8 cellular contexts compared by ENCODE assay signal in genomic region chr2:20050712-20051517, GRCh38. TPM values are rescaled to one million over a fixed set of nuclear protein-coding genes. Genes with fewer than 3 reads are reported as not detected.
A peak's percentile ranks its signal among the peaks of the same experiment; 100 is the strongest.
DNase-seq lines count a peak whose midpoint lies in the region; ATAC-seq and TF ChIP-seq lines count a peak whose summit lies in the region.

No MANE protein-coding gene starts in this region.

- no peaks in the 10 kb centered on the region for H3K36me3 Mint-ChIP-seq in activated CD4-positive, alpha-beta T cell treated with anti-CD3 and anti-CD28 coated beads, Interleukin-2, amount 10 ng/mL, durations not matched to agents 7 days and 5 days (ENCODE audit: low read depth)

- H3K9ac ChIP-seq in fibroblast of lung (ENCODE audit: insufficient read depth, low read length) (peak overlapping the region; percentile 99), mucosa of stomach (ENCODE audit: low read length) (peak overlapping the region; percentile 77)

- no peaks in the 10 kb centered on the region for H3K9me3 Mint-ChIP-seq in activated CD4-positive, alpha-beta T cell treated with anti-CD3 and anti-CD28 coated beads, Interleukin-2, amount 10 ng/mL, durations not matched to agents 7 days and 5 days

- ATAC-seq in HG02642 (IDR thresholded peaks at IDR 0.05; ENCODE audit: poor library complexity, unreplicated experiment), result peak; percentile 27

- no peaks in the 10 kb centered on the region for H4K20me1 ChIP-seq in fibroblast of lung (ENCODE audit: control insufficient read depth, extremely low read depth, insufficient read depth, low read length)

- DNase-seq in NCI-H146 treated with DMSO at 0.1 percent for 48 hours (lab: John Stamatoyannopoulos, UW; ENCODE audit: unreplicated experiment) (peak; percentile 7), fibroblast of lung (ENCODE audit: low read depth in 2 of 2) (peak; percentile 55 to 78), ureter (ENCODE audit: low spot score) (peak; percentile 73)
- DNase-seq in activated CD4-positive, alpha-beta T cell treated with anti-CD3 and anti-CD28 coated beads, Interleukin-2, amount 10 ng/mL, durations not matched to agents 7 days and 5 days, result peak; percentile 36

- no peak overlapping the region for H3K4me3 Mint-ChIP-seq in activated CD4-positive, alpha-beta T cell treated with anti-CD3 and anti-CD28 coated beads, Interleukin-2, amount 10 ng/mL, durations not matched to agents 7 days and 5 days

- peaks cover 14% of the 10 kb centered on the region for H3K27me3 Mint-ChIP-seq in activated CD4-positive, alpha-beta T cell treated with anti-CD3 and anti-CD28 coated beads, Interleukin-2, amount 10 ng/mL, durations not matched to agents 7 days and 5 days

- POLR2A ChIA-PET in activated CD4-positive, alpha-beta T cell treated with anti-CD3 and anti-CD28 coated beads, Interleukin-2, amount 10 ng/mL, durations not matched to agents 7 days and 5 days (lab: Charles Lee), result no interaction called here

- H3K9me3 ChIP-seq in fibroblast of lung (ENCODE audit: control insufficient read depth, insufficient read depth, low read depth, low read length) (no peaks in the 10 kb centered on the region), mucosa of stomach (ENCODE audit: control insufficient read depth, low read length) (no peaks in the 10 kb centered on the region)

- H2AFZ ChIP-seq in ACC112 (ENCODE audit: low read length, unreplicated experiment), result peak overlapping the region; percentile 16
- H2AFZ ChIP-seq in fibroblast of lung (ENCODE audit: low read length), result peak overlapping the region; percentile 74

- H3K27ac ChIP-seq in ACC112 (ENCODE audit: low read depth, low read length) (peak overlapping the region; percentile 97), fibroblast of lung (ENCODE audit: insufficient read depth, low read length) (peak overlapping the region; percentile 99)

- H3K4me2 ChIP-seq in fibroblast of lung (ENCODE audit: extremely low read depth, insufficient read depth, low read length), result peak overlapping the region; percentile 81

- H3K4me1 ChIP-seq in ACC112 (ENCODE audit: control insufficient read depth, insufficient read depth, low read length, unreplicated experiment), result peaks cover 16% of the 10 kb centered on the region
- H3K4me1 ChIP-seq in fibroblast of lung (ENCODE audit: control insufficient read depth, extremely low read depth, insufficient read depth, low read length), result peaks cover 3% of the 10 kb centered on the region
- H3K4me1 ChIP-seq in mucosa of stomach (ENCODE audit: control insufficient read depth, insufficient read depth, low read length), result peaks cover 6% of the 10 kb centered on the region

- H3K4me1 Mint-ChIP-seq in activated CD4-positive, alpha-beta T cell treated with anti-CD3 and anti-CD28 coated beads, Interleukin-2, amount 10 ng/mL, durations not matched to agents 7 days and 5 days, result peaks cover 23% of the 10 kb centered on the region

- H3K27me3 ChIP-seq in ACC112 (ENCODE audit: insufficient read depth, low read length) (no peaks in the 10 kb centered on the region), fibroblast of lung (ENCODE audit: control insufficient read depth, insufficient read depth, low read length) (no peaks in the 10 kb centered on the region), mucosa of stomach (ENCODE audit: control insufficient read depth, insufficient read depth, low read length) (no peaks in the 10 kb centered on the region)

- no peak overlapping the region for H3K27ac Mint-ChIP-seq in activated CD4-positive, alpha-beta T cell treated with anti-CD3 and anti-CD28 coated beads, Interleukin-2, amount 10 ng/mL, durations not matched to agents 7 days and 5 days

- CTCF ChIA-PET in activated CD4-positive, alpha-beta T cell treated with anti-CD3 and anti-CD28 coated beads, Interleukin-2, amount 10 ng/mL, durations not matched to agents 7 days and 5 days (lab: Charles Lee), result interaction anchor here (2.0 kb wide), 1 partner anchor 35 kb away, joined by 8 read pairs; no protein-coding TSS in a partner anchor

- H3K36me3 ChIP-seq in ACC112 (ENCODE audit: insufficient read depth, low read length) (no peaks in the 10 kb centered on the region), fibroblast of lung (ENCODE audit: control insufficient read depth, insufficient read depth, low read length) (no peaks in the 10 kb centered on the region), mucosa of stomach (ENCODE audit: control insufficient read depth, insufficient read depth, low read length) (no peaks in the 10 kb centered on the region)

- H3K4me3 ChIP-seq in ACC112 (ENCODE audit: low read depth, low read length), result peak overlapping the region; percentile 83
- peak overlapping the region; percentile 94 to 98 (median 96) for H3K4me3 ChIP-seq in fibroblast of lung (replicated peaks in 1 of 4; ENCODE audit: control extremely low read depth in 1 of 4, insufficient read depth in 1 of 4, low read depth in 3 of 4, low read length in 4 of 4)
- peak overlapping the region; percentile 70 for H3K4me3 ChIP-seq in mucosa of stomach (ENCODE audit: low read length)

- TF ChIP-seq CTCF in GM12872 (IDR thresholded peaks at IDR 0.05; ENCODE audit: insufficient read depth, low read depth, low read length) (peak; percentile 36; the same call in 2 of the 3 replicates), fibroblast of lung (conservative IDR thresholded peaks at IDR 0.05 in 1 of 2, IDR thresholded peaks at IDR 0.05 in 1 of 2; ENCODE audit: low read depth in 1 of 2, low read length in 2 of 2) (peak; percentile 26 to 34)

- peaks cover 49% of the 10 kb centered on the region for H3K79me2 ChIP-seq in ACC112 (ENCODE audit: control insufficient read depth, insufficient read depth, low read length, unreplicated experiment)
- peaks cover 51% of the 10 kb centered on the region for H3K79me2 ChIP-seq in fibroblast of lung (ENCODE audit: control insufficient read depth, insufficient read depth, low read length)

RNA-seq across cellular contexts. Expression of gene LAPTM4A, which starts 0.5 kb away (rescaled TPM):
- total RNA-seq in activated CD4-positive, alpha-beta T cell treated with anti-CD3 and anti-CD28 coated beads, Interleukin-2, amount 10 ng/mL, durations not matched to agents 7 days and 5 days, result 10 to 100 TPM; 26.3 to 52.1 TPM
- total RNA-seq in fibroblast of lung (155 and 193 TPM in 2 replicates), ureter (227 TPM)
- polyA plus RNA-seq in fibroblast of lung, result 634 and 1,101 TPM in 2 replicates
- polyA plus RNA-seq in fibroblast of lung (2012), result 303 and 486 TPM in 2 replicates
- 73.7 and 98.5 TPM in 2 replicates for polyA minus RNA-seq in fibroblast of lung (ENCODE audit: low replicate concordance)

RNA-seq across cellular contexts. Expression of gene MATN3, which starts 38.4 kb away (rescaled TPM):
- total RNA-seq in activated CD4-positive, alpha-beta T cell treated with anti-CD3 and anti-CD28 coated beads, Interleukin-2, amount 10 ng/mL, durations not matched to agents 7 days and 5 days, result not detected
- total RNA-seq in fibroblast of lung, result 0.51 and 2.3 TPM in 2 replicates
- polyA plus RNA-seq in fibroblast of lung, result 4.5 and 6.9 TPM in 2 replicates
- polyA plus RNA-seq in fibroblast of lung (2012), result 3.6 and 5.5 TPM in 2 replicates
- polyA minus RNA-seq in fibroblast of lung (ENCODE audit: low replicate concordance), result 1.8 and 2.6 TPM in 2 replicates
- 2.2 TPM for total RNA-seq in ureter

Comparison
In these comparisons a context has a peak if more than half of its experiments do, and no peak if none do; other contexts are left out.
1. Peak in every context shown above with its lines: DNase-seq, ATAC-seq, H3K4me3 ChIP-seq and H3K27ac ChIP-seq.
2. DNase-seq: peak in every context shown above with its lines; median percentile 73 in ureter; 66 in fibroblast of lung; 36 in activated CD4-positive, alpha-beta T cell treated with anti-CD3 and anti-CD28 coated beads, Interleukin-2, amount 10 ng/mL, durations not matched to agents 7 days and 5 days; 7 in NCI-H146 treated with DMSO at 0.1 percent for 48 hours.